ENCODE assay signal across 12 cellular contexts in the genomic region with DNA sequence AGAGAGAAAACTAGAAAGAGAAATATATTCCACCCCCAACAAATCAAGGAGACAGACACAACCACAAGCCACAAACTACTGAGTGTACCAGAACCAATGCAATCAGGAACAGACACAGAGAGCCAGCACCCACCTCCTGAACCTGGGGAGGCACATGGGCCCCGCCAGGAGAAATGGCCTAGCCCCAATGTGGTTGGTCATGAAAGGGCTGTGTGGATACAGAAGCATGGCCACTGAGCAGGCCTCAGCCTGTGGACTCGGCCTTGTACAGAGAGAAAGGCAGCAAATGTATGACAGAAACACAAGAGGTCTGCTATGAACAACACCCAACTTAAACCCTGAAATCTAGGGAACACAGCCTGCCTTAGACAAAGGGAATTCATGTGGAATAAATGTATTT.
"Had no signal": no experiment of that assay in that cellular context is flagged by ENCODE, and none has a peak within 500 bp of the region (broad histone marks: within the 10 kb centered on the region; RNA-seq: fewer than 3 reads in every experiment).

No MANE protein-coding gene starts in this region.

- H3K27ac Mint-ChIP-seq: effector memory CD8-positive, alpha-beta T cell; naive thymus-derived CD4-positive, alpha-beta T cell; nephron progenitor cell had no signal

- DNase-seq: effector memory CD8-positive, alpha-beta T cell; esophagus squamous epithelium; foreskin fibroblast; mesendoderm; naive thymus-derived CD4-positive, alpha-beta T cell; nephron progenitor cell; small intestine; stimulated activated CD4-positive, alpha-beta T cell treated with anti-CD3 and anti-CD28 coated beads, Interleukin-12 subunit alpha, Interleukin-12 subunit beta, amount 100 ng/mL, for 4 hours; stimulated activated naive CD4-positive, alpha-beta T cell; stomach; upper lobe of right lung had no signal

- FAIRE-seq: small intestine had no signal

- H3K4me3 Mint-ChIP-seq: central memory CD8-positive, alpha-beta T cell; effector memory CD8-positive, alpha-beta T cell; naive thymus-derived CD4-positive, alpha-beta T cell; nephron progenitor cell had no signal

- ATAC-seq: effector memory CD8-positive, alpha-beta T cell; naive thymus-derived CD4-positive, alpha-beta T cell; upper lobe of right lung had no signal

- H3K4me1 Mint-ChIP-seq: central memory CD8-positive, alpha-beta T cell; naive thymus-derived CD4-positive, alpha-beta T cell; nephron progenitor cell had no signal
